10 cellular contexts compared by ENCODE assay signal in genomic region chr17:43003542-43004172, GRCh38. TPM values are rescaled to one million over a fixed set of nuclear protein-coding genes. Genes with fewer than 3 reads are reported as not detected.
DNase-seq lines count a peak whose midpoint lies in the region; TF ChIP-seq lines count a peak whose summit lies in the region.
"Had no signal": no experiment of that assay in that cellular context is flagged by ENCODE, and none has a peak within 500 bp of the region (broad histone marks: within the 10 kb centered on the region; RNA-seq: fewer than 3 reads in every experiment).

No MANE protein-coding gene starts in this region.

- H3K4me3 Mint-ChIP-seq in HFFc6 = no peak overlapping the region; the same call in 1 of the 2 replicates
- no peak overlapping the region for H3K4me3 Mint-ChIP-seq in activated naive CD8-positive, alpha-beta T cell
- H3K4me3 Mint-ChIP-seq: activated T-cell treated with anti-CD3 and anti-CD28 coated beads, Interleukin-2, amount 50 U/mL, for 4 hours had no signal

- peak; percentile 27; the same call in 1 of the 2 replicates for TF ChIP-seq CTCF in HFFc6 (IDR thresholded peaks at IDR 0.05)

- peak overlapping the region; percentile 73 for H3K27ac Mint-ChIP-seq in HFFc6
- H3K27ac Mint-ChIP-seq in activated naive CD8-positive, alpha-beta T cell = peak overlapping the region; percentile 61

- peaks cover 53% of the 10 kb centered on the region for H3K4me1 Mint-ChIP-seq in HFFc6 (ENCODE audit: low read depth)
- peaks cover 36% of the 10 kb centered on the region for H3K4me1 Mint-ChIP-seq in activated naive CD8-positive, alpha-beta T cell (ENCODE audit: low read depth)

- peaks cover 4% of the 10 kb centered on the region; the same call in 1 of the 2 replicates for H3K27me3 Mint-ChIP-seq in HFFc6 (ENCODE audit: insufficient read depth)
- no peaks in the 10 kb centered on the region for H3K27me3 Mint-ChIP-seq in activated naive CD8-positive, alpha-beta T cell

- in situ Hi-C loops in Caki2 (cut with HindIII; ENCODE audit: low pct_unique_long_range_greater_than_20kb, low sequenced_read_pairs) = no loop called here

- peak; percentile 30 for DNase-seq in Caki2 (ENCODE audit: low read depth)
- DNase-seq in HFFc6 = no peak
- DNase-seq in myocyte (ENCODE audit: low read depth) = peak; percentile 72
- DNase-seq in central memory CD4-positive, alpha-beta T cell = no peak
- no peak for DNase-seq in DMS153 (lab: John Stamatoyannopoulos, UW)
- no peak for DNase-seq in AML-193 (lab: John Stamatoyannopoulos, UW)
- no peak for DNase-seq in AG08396 (ENCODE audit: low spot score)
- DNase-seq: activated T-cell treated with anti-CD3 and anti-CD28 coated beads, Interleukin-2, amount 50 U/mL, for 4 hours; NCI-H510A treated with DMSO at 0.1 percent for 48 hours had no signal

- H3K36me3 Mint-ChIP-seq in HFFc6 (ENCODE audit: low read depth) = peaks cover 43% of the 10 kb centered on the region
- H3K36me3 Mint-ChIP-seq in activated naive CD8-positive, alpha-beta T cell = peaks cover 11% of the 10 kb centered on the region

- H3K9me3 Mint-ChIP-seq in HFFc6 = no peaks in the 10 kb centered on the region
- H3K9me3 Mint-ChIP-seq in activated naive CD8-positive, alpha-beta T cell (ENCODE audit: low read depth) = no peaks in the 10 kb centered on the region
- H3K9me3 Mint-ChIP-seq: activated T-cell treated with anti-CD3 and anti-CD28 coated beads, Interleukin-2, amount 50 U/mL, for 4 hours had no signal

RNA-seq across cellular contexts. Expression of gene IFI35, which starts 2.9 kb away (rescaled TPM):
- 42.9 and 90.9 TPM in 2 replicates for total RNA-seq in Caki2 (2014; rRNA removed; shearing (Covaris generic); ENCODE audit: low replicate concordance)
- 10 to 100 TPM in 4 of 6 experiments, 1 to 10 TPM in 2; 6.3 to 22.4 (median 18.8) TPM for total RNA-seq in HFFc6 (2021; fragmentation: NEBNext Ultra II Directional; extraction: Animal tissue kit (Norgen Biotek cat#: 25700))
- 18.5 and 23.6 TPM in 2 replicates for total RNA-seq in myocyte
- 25.6 TPM for polyA plus RNA-seq in myocyte (2012)

RNA-seq across cellular contexts. Expression of gene RPL27, which starts 5.4 kb away (rescaled TPM):
- total RNA-seq in Caki2 (2014; rRNA removed; shearing (Covaris generic); ENCODE audit: low replicate concordance) = 1,310 and 1,529 TPM in 2 replicates
- total RNA-seq in HFFc6 (2021; fragmentation: NEBNext Ultra II Directional; extraction: Animal tissue kit (Norgen Biotek cat#: 25700)) = 1,000 to 10,000 TPM; 1,047 to 1,349 (median 1,243) TPM
- 1,015 and 1,025 TPM in 2 replicates for total RNA-seq in myocyte
- 3,112 TPM for polyA plus RNA-seq in myocyte (2012)

RNA-seq across cellular contexts. Expression of gene VAT1, which starts 18.5 kb away (rescaled TPM):
- total RNA-seq in Caki2 (2014; rRNA removed; shearing (Covaris generic); ENCODE audit: low replicate concordance) = 163 and 181 TPM in 2 replicates
- 100 to 1,000 TPM; 150 to 274 (median 244) TPM for total RNA-seq in HFFc6 (2021; fragmentation: NEBNext Ultra II Directional; extraction: Animal tissue kit (Norgen Biotek cat#: 25700))
- total RNA-seq in myocyte = 346 and 366 TPM in 2 replicates
- polyA plus RNA-seq in myocyte (2012) = 512 TPM

RNA-seq across cellular contexts. Expression of gene RND2, which starts 21.4 kb away (rescaled TPM):
- total RNA-seq in Caki2 (2014; rRNA removed; shearing (Covaris generic); ENCODE audit: low replicate concordance) = 1.2 TPM in 1 of 2 replicates, not detected in the other
- under 1 TPM; 0.14 to 0.43 (median 0.37) TPM for total RNA-seq in HFFc6 (2021; fragmentation: NEBNext Ultra II Directional; extraction: Animal tissue kit (Norgen Biotek cat#: 25700))
- 0.35 and 0.78 TPM in 2 replicates for total RNA-seq in myocyte
- 0.48 TPM for polyA plus RNA-seq in myocyte (2012)

RNA-seq across cellular contexts. Expression of gene RUNDC1, which starts 23.3 kb away (rescaled TPM):
- total RNA-seq in Caki2 (2014; rRNA removed; shearing (Covaris generic); ENCODE audit: low replicate concordance) = 8.9 and 9.8 TPM in 2 replicates
- total RNA-seq in HFFc6 (2021; fragmentation: NEBNext Ultra II Directional; extraction: Animal tissue kit (Norgen Biotek cat#: 25700)) = 10 to 100 TPM in 5 of 6 experiments, 1 to 10 TPM in 1; 9.9 to 14.6 (median 10.3) TPM
- total RNA-seq in myocyte = 8.8 and 14.8 TPM in 2 replicates
- polyA plus RNA-seq in myocyte (2012) = 13.2 TPM

Comparison
In these comparisons a context has a peak if more than half of its experiments do, and no peak if none do; other contexts are left out.
1. DNase-seq: peak in Caki2 (single experiment) and myocyte (single experiment); none in HFFc6 (single experiment), central memory CD4-positive, alpha-beta T cell (single experiment), DMS153 (single experiment), AML-193 (0 of 2) and AG08396 (single experiment).